In genomic region chr2:195022514-195022842, GRCh38 we compare ENCODE assay signal across 11 cellular contexts.
"Had no signal": no experiment of that assay in that cellular context is flagged by ENCODE, and none has a peak within 500 bp of the region (broad histone marks: within the 10 kb centered on the region; RNA-seq: fewer than 3 reads in every experiment).

No MANE protein-coding gene starts in this region.

- H3K27ac ChIP-seq: neural progenitor cell, thyroid gland had no signal

- H3K4me2 ChIP-seq: neural progenitor cell had no signal

- H3K27me3 ChIP-seq: neural progenitor cell, thyroid gland had no signal

- H3K9ac ChIP-seq: neural progenitor cell had no signal

- ATAC-seq: left cardiac atrium, sciatic nerve had no signal

- H3K4me3 ChIP-seq: lung, neural progenitor cell, thyroid gland had no signal

- DNase-seq: activated CD4-positive, alpha-beta T cell treated with anti-CD3 and anti-CD28 coated beads, Interleukin-2, amount 10 ng/mL, durations not matched to agents 7 days and 5 days; activated naive CD4-positive, alpha-beta T cell treated with Interleukin-2 at 50 U/mL for 16 hours; dermis blood vessel endothelial cell; foreskin melanocyte; immature natural killer cell; left cardiac atrium; stimulated activated CD4-positive, alpha-beta T cell treated with anti-CD3 and anti-CD28 coated beads, Interleukin-1b, Interleukin-23, amount 100 ng/mL, for 48 hours; thyroid gland had no signal

- H3K36me3 ChIP-seq: neural progenitor cell, thyroid gland had no signal

- H2AFZ ChIP-seq: neural progenitor cell had no signal

- H3K9me3 ChIP-seq: thyroid gland had no signal

- H3K4me1 ChIP-seq: neural progenitor cell, thyroid gland had no signal
